Comparison of ENCODE assay signal across 9 cellular contexts in genomic region chr12:41932470-41932991, GRCh38.
DNase-seq lines count a peak whose midpoint lies in the region; ATAC-seq, FAIRE-seq and TF ChIP-seq lines count a peak whose summit lies in the region.
"Had no signal": no experiment of that assay in that cellular context is flagged by ENCODE, and none has a peak within 500 bp of the region (broad histone marks: within the 10 kb centered on the region; RNA-seq: fewer than 3 reads in every experiment).

No MANE protein-coding gene starts in this region.

- no peaks in the 10 kb centered on the region for H3K79me2 ChIP-seq in OCI-LY7 (ENCODE audit: insufficient read depth, low read depth, low read length)

- H3K9me2 ChIP-seq in OCI-LY7 (ENCODE audit: insufficient read depth, low read length): no peaks in the 10 kb centered on the region

- POLR2A ChIA-PET in OCI-LY7 (lab: Charles Lee): interaction anchor here (0.7 kb wide), 2 partner anchors 35 to 1533 kb away, joined by 3 to 8 read pairs; no protein-coding TSS in a partner anchor

- peak overlapping the region; percentile 97 for H2AFZ ChIP-seq in OCI-LY7 (ENCODE audit: low read length)

- peak; percentile 56 for DNase-seq in activated CD8-positive, alpha-beta memory T cell treated with anti-CD3 and anti-CD28 coated beads for 24 hours
- DNase-seq in activated CD8-positive, alpha-beta memory T cell treated with anti-CD3 and anti-CD28 coated beads, Interleukin-2, amount 50 U/mL, for 48 hours: no peak
- DNase-seq in OCI-LY7 (ENCODE audit: low spot score) (peak; percentile 72), cerebellum (ENCODE audit: low spot score) (peak; percentile 49), kidney (peak; percentile 92)

- H3K4me3 ChIP-seq in HUES6 (ENCODE audit: low read depth, low read length) (peak overlapping the region; percentile 51), OCI-LY7 (ENCODE audit: low read depth, low read length, poor library complexity, severe bottlenecking) (peak overlapping the region; percentile 59), kidney (ENCODE audit: low read length in 2 of 2) (peak overlapping the region; percentile 59 to 77), skeletal muscle tissue (ENCODE audit: low read length in 3 of 3) (peak overlapping the region; percentile 69 to 75 (median 75))

- H3K27me3 ChIP-seq in HUES6 (ENCODE audit: control insufficient read depth, insufficient read depth, low read length) (peaks cover 58% of the 10 kb centered on the region), skeletal muscle tissue (ENCODE audit: control insufficient read depth in 3 of 3, insufficient read depth in 3 of 3, low read length in 3 of 3) (no peaks in the 10 kb centered on the region)

- H3K36me3 ChIP-seq in HUES6 (ENCODE audit: control insufficient read depth, insufficient read depth, low read length) (no peaks in the 10 kb centered on the region), OCI-LY7 (ENCODE audit: insufficient read depth, low read length) (no peaks in the 10 kb centered on the region), kidney (ENCODE audit: control insufficient read depth in 1 of 2, insufficient read depth in 2 of 2, low read length in 2 of 2) (no peaks in the 10 kb centered on the region), skeletal muscle tissue (ENCODE audit: control insufficient read depth in 3 of 3, insufficient read depth in 3 of 3, low read length in 3 of 3) (no peaks in the 10 kb centered on the region)

- peak; percentile 40; the same call in 1 of the 2 replicates for TF ChIP-seq CTCF in OCI-LY7 (conservative IDR thresholded peaks at IDR 0.05; ENCODE audit: low read length)
- no peak for TF ChIP-seq CTCF in kidney (IDR thresholded peaks at IDR 0.05; ENCODE audit: borderline replicate concordance, extremely low read depth, insufficient read depth)

- no peaks in the 10 kb centered on the region for H4K20me1 ChIP-seq in OCI-LY7 (ENCODE audit: insufficient read depth, low read length)

- BruUV-seq in OCI-LY7 (replicated peaks; lab: Mats Ljungman, UMichigan): no TSS peak

- H3K27ac ChIP-seq in HUES6 (ENCODE audit: low read depth, low read length): no peak overlapping the region
- H3K27ac ChIP-seq in OCI-LY7 (ENCODE audit: low read depth, low read length, poor library complexity, severe bottlenecking): no peak overlapping the region
- H3K27ac ChIP-seq in kidney (ENCODE audit: low read depth in 2 of 2, low read length in 2 of 2): peak overlapping the region; percentile 20 to 54
- H3K27ac ChIP-seq in skeletal muscle tissue (ENCODE audit: low read depth, low read length): no peak overlapping the region

- H3K9me3 ChIP-seq in HUES6 (ENCODE audit: control insufficient read depth, insufficient read depth, low read depth, low read length) (peaks cover 6% of the 10 kb centered on the region; the same call in 1 of the 2 replicates), OCI-LY7 (ENCODE audit: low read length) (no peaks in the 10 kb centered on the region), kidney (ENCODE audit: control insufficient read depth in 1 of 2, low read length in 2 of 2) (no peaks in the 10 kb centered on the region), skeletal muscle tissue (ENCODE audit: control insufficient read depth in 3 of 3, low read length in 3 of 3) (no peaks in the 10 kb centered on the region)

- FAIRE-seq in kidney (lab: Jason Lieb, UNC): no peak
- FAIRE-seq: G401.6 had no signal

- H3K4me1 ChIP-seq in HUES6 (ENCODE audit: control insufficient read depth, insufficient read depth, low read length) (peaks cover 13% of the 10 kb centered on the region), OCI-LY7 (ENCODE audit: insufficient read depth, low read length, poor library complexity, severe bottlenecking) (peaks cover 11% of the 10 kb centered on the region), kidney (ENCODE audit: control insufficient read depth in 1 of 2, insufficient read depth in 1 of 2, low read depth in 1 of 2, low read length in 2 of 2) (peaks cover 0 to 2% of the 10 kb centered on the region in 2 donors), skeletal muscle tissue (ENCODE audit: control insufficient read depth in 3 of 3, insufficient read depth in 3 of 3, low read length in 3 of 3) (peaks cover 0 to 3% (median 0%) of the 10 kb centered on the region in 3 donors)

- no peak for ATAC-seq in HG03039 (IDR thresholded peaks at IDR 0.05; ENCODE audit: unreplicated experiment)

- H3K4me2 ChIP-seq in OCI-LY7 (ENCODE audit: low read length): peak overlapping the region; percentile 62

- intact Hi-C loops in OCI-LY7 (cut with micrococcal nuclease; ENCODE audit: unreplicated experiment): loop anchor here (5.0 kb wide), 1 partner anchor 85 kb away; no protein-coding TSS in a partner anchor
- intact Hi-C loops in kidney (cut with DNase I): no loop called here

- H3K9ac ChIP-seq in HUES6 (ENCODE audit: low read length) (peak overlapping the region; percentile 47), kidney (ENCODE audit: low read length in 2 of 2) (peak overlapping the region in 1 of 2 donors; percentile 20), skeletal muscle tissue (ENCODE audit: low read depth in 1 of 3, low read length in 3 of 3) (peak overlapping the region; percentile 52 to 75 (median 61))

- CTCF ChIA-PET in OCI-LY7 (lab: Charles Lee; ENCODE audit: unreplicated experiment): no interaction called here

Comparison
In these comparisons a context has a peak if more than half of its experiments do, and no peak if none do; other contexts are left out.
1. H3K27ac ChIP-seq: peak in kidney (2 of 2); none in HUES6 (single experiment), OCI-LY7 (single experiment) and skeletal muscle tissue (single experiment).
2. Peak in every context shown above with its lines, with median percentiles within 50 percentile points of each other: H3K4me3 ChIP-seq.